ENCODE assay signal across 1 cellular context in the genomic region with DNA sequence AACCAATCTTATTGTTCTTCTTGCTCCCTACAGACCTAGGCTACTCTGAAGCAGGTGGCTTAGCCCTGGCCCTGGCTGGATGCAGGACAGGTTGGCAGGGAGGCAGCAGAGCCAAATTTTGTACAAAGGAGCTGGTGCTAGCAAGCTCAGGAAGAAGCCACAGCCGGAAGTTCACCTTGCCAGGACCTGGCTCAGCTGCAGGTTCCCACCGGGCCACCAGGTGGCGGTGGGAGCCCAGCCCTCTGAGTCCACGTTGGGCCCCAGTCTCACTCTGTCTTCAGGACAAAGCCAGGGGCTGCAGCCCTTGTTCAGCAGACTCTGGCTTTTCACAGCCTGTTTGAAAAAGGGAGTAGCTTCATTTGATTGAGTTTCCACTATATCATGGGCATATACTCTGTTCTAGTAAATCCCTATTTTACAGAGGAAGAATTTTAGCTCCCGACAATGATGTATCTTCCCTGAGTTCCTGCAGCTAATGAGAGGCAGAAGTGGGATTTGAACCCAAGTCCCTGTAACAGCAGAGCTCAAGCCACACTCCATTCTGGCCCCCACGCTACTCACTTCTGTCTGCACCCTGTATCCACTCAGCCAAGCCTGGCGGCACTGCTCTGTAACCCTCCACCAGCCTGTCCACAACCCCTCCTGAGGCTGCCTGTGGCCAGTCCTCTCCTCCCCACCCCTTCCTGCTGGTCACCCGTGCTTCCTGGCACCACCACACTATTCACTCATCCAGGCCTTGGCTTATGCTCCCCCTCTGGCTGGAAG.
A peak's percentile ranks its signal among the peaks of the same experiment; 100 is the strongest.
TF ChIP-seq lines count a peak whose summit lies in the region.

No MANE protein-coding gene starts in this region.

TF ChIP-seq in HepG2, 621 proteins besides CTCF, POLR2A, EP300 and RAD21 (continued from another document and continues in another):
- TF ChIP-seq, protein P1, sequence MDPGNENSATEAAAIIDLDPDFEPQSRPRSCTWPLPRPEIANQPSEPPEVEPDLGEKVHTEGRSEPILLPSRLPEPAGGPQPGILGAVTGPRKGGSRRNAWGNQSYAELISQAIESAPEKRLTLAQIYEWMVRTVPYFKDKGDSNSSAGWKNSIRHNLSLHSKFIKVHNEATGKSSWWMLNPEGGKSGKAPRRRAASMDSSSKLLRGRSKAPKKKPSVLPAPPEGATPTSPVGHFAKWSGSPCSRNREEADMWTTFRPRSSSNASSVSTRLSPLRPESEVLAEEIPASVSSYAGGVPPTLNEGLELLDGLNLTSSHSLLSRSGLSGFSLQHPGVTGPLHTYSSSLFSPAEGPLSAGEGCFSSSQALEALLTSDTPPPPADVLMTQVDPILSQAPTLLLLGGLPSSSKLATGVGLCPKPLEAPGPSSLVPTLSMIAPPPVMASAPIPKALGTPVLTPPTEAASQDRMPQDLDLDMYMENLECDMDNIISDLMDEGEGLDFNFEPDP (CRISPR knock-in tag; conservative IDR thresholded peaks at IDR 0.05) = no peak
- TF ChIP-seq, protein P2, sequence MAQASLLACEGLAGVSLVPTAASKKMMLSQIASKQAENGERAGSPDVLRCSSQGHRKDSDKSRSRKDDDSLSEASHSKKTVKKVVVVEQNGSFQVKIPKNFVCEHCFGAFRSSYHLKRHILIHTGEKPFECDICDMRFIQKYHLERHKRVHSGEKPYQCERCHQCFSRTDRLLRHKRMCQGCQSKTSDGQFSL (CRISPR knock-in tag; IDR thresholded peaks at IDR 0.05) = no peak
- TF ChIP-seq PAX8 (CRISPR knock-in tag; IDR thresholded peaks at IDR 0.05; ENCODE audit: borderline replicate concordance) (no peak), HOXA5 (CRISPR knock-in tag; IDR thresholded peaks at IDR 0.05) (no peak), TFDP2 (CRISPR knock-in tag; IDR thresholded peaks at IDR 0.05) (0 out of 2 replicates have a peak, but pooled peaks have one; percentile 32), SAP130 (CRISPR knock-in tag; IDR thresholded peaks at IDR 0.05; ENCODE audit: low read depth) (peak; percentile 74), ZBTB26 (CRISPR knock-in tag; IDR thresholded peaks at IDR 0.05; ENCODE audit: borderline replicate concordance) (0 out of 2 replicates have a peak, but pooled peaks have one; percentile 53), ZNF407 (CRISPR knock-in tag; IDR thresholded peaks at IDR 0.05; ENCODE audit: not compliant biosample characterization) (no peak), FOXK2 (IDR thresholded peaks at IDR 0.05) (no peak), ZNF30 (CRISPR knock-in tag; IDR thresholded peaks at IDR 0.05) (no peak), ZBTB40 (IDR thresholded peaks at IDR 0.05) (no peak), ZBTB40 (CRISPR knock-in tag; IDR thresholded peaks at IDR 0.05) (no peak), BHLHE40 (IDR thresholded peaks at IDR 0.05; ENCODE audit: low read length) (no peak), SP4 (CRISPR knock-in tag; IDR thresholded peaks at IDR 0.05) (peak; percentile 57; the same call in 1 of the 2 replicates), PCBP2 (optimal IDR thresholded peaks at IDR 0.05; ENCODE audit: low read depth, low read length, poor library complexity, severe bottlenecking) (no peak), KDM5B (CRISPR knock-in tag; IDR thresholded peaks at IDR 0.05; ENCODE audit: borderline replicate concordance) (no peak)
- TF ChIP-seq, protein P3, sequence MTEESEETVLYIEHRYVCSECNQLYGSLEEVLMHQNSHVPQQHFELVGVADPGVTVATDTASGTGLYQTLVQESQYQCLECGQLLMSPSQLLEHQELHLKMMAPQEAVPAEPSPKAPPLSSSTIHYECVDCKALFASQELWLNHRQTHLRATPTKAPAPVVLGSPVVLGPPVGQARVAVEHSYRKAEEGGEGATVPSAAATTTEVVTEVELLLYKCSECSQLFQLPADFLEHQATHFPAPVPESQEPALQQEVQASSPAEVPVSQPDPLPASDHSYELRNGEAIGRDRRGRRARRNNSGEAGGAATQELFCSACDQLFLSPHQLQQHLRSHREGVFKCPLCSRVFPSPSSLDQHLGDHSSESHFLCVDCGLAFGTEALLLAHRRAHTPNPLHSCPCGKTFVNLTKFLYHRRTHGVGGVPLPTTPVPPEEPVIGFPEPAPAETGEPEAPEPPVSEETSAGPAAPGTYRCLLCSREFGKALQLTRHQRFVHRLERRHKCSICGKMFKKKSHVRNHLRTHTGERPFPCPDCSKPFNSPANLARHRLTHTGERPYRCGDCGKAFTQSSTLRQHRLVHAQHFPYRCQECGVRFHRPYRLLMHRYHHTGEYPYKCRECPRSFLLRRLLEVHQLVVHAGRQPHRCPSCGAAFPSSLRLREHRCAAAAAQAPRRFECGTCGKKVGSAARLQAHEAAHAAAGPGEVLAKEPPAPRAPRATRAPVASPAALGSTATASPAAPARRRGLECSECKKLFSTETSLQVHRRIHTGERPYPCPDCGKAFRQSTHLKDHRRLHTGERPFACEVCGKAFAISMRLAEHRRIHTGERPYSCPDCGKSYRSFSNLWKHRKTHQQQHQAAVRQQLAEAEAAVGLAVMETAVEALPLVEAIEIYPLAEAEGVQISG (CRISPR knock-in tag; IDR thresholded peaks at IDR 0.05) = peak; percentile 88
- TF ChIP-seq, protein P4, sequence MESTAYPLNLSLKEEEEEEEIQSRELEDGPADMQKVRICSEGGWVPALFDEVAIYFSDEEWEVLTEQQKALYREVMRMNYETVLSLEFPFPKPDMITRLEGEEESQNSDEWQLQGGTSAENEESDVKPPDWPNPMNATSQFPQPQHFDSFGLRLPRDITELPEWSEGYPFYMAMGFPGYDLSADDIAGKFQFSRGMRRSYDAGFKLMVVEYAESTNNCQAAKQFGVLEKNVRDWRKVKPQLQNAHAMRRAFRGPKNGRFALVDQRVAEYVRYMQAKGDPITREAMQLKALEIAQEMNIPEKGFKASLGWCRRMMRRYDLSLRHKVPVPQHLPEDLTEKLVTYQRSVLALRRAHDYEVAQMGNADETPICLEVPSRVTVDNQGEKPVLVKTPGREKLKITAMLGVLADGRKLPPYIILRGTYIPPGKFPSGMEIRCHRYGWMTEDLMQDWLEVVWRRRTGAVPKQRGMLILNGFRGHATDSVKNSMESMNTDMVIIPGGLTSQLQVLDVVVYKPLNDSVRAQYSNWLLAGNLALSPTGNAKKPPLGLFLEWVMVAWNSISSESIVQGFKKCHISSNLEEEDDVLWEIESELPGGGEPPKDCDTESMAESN (CRISPR knock-in tag; conservative IDR thresholded peaks at IDR 0.05) = no peak
